10 cellular contexts compared by ENCODE assay signal in the genomic region with DNA sequence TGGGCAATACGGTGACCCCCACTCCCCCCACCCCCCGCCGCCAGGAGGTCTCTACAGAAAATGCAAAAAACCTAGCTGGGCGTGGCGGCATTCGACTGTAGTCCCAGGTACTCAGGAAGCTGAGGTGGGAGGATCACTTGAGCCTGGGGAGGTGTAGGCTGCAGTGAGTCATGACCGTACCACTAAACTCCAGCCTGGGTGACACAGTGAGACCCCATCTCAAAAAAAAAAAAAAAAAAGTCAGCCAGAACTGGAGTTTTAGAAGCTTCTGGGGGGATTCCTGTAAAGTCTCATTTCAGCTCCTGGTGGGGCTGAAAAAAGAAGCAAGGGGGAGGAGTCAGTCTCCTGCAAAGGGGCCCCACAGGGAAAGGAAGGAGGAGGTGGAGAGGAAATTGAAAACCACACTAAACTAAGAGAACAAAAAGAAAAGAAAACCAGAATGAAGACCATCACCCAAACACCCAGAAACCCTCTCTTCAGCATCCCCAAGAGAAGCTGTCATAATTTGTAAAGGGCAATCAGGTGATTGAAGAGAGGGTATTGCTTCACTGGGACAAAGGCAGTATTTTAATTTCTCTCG. TPM values are rescaled to one million over a fixed set of nuclear protein-coding genes. Genes with fewer than 3 reads are reported as not detected.
DNase-seq lines count a peak whose midpoint lies in the region; ATAC-seq and TF ChIP-seq lines count a peak whose summit lies in the region.
"Had no signal": no experiment of that assay in that cellular context is flagged by ENCODE, and none has a peak within 500 bp of the region (broad histone marks: within the 10 kb centered on the region; RNA-seq: fewer than 3 reads in every experiment).

No MANE protein-coding gene starts in this region.

- H3K4me3 ChIP-seq in endodermal cell (ENCODE audit: low read length) (no peak overlapping the region), thymus (ENCODE audit: low read length) (peak overlapping the region; percentile 69)
- H3K4me3 ChIP-seq: GM23248 had no signal

- TF ChIP-seq CTCF in endodermal cell (conservative IDR thresholded peaks at IDR 0.05), result no peak
- no peak for TF ChIP-seq CTCF in foreskin keratinocyte (conservative IDR thresholded peaks at IDR 0.05)

- POLR2A ChIA-PET in activated CD4-positive, alpha-beta T cell treated with anti-CD3 and anti-CD28 coated beads, Interleukin-2, amount 10 ng/mL, durations not matched to agents 7 days and 5 days (lab: Charles Lee), result interaction anchor here (0.6 kb wide), 1 partner anchor 31 kb away, joined by 3 read pairs; no protein-coding TSS in a partner anchor

- DNase-seq in activated CD8-positive, alpha-beta memory T cell treated with anti-CD3 and anti-CD28 coated beads for 24 hours, result peak; percentile 73
- no peak for DNase-seq in activated CD8-positive, alpha-beta memory T cell treated with anti-CD3 and anti-CD28 coated beads, Interleukin-2, amount 50 U/mL, for 48 hours
- DNase-seq in activated CD4-positive, alpha-beta T cell treated with anti-CD3 and anti-CD28 coated beads, Interleukin-2, amount 10 ng/mL, durations not matched to agents 7 days and 5 days, result peak; percentile 73
- DNase-seq in endodermal cell (peak; percentile 74), foreskin keratinocyte (no peak), NCI-H128 (lab: John Stamatoyannopoulos, UW; ENCODE audit: unreplicated experiment) (no peak)
- DNase-seq: GM23248 had no signal

- ATAC-seq in foreskin keratinocyte (no peak), HG02678 (IDR thresholded peaks at IDR 0.05; ENCODE audit: unreplicated experiment) (no peak)

- WGBS in endodermal cell (ENCODE audit: insufficient coverage in 1 of 2, insufficient read length in 1 of 2), 2 experiments, result 36 to 41% methylated on average over 5 to 8 of the region's 8 CpGs
- WGBS in thymus, result 5% methylated on average over 8 of the region's 8 CpGs

- no peaks in the 10 kb centered on the region for H3K36me3 ChIP-seq in endodermal cell (ENCODE audit: control insufficient read depth, insufficient read depth, low read length)
- no peaks in the 10 kb centered on the region for H3K36me3 ChIP-seq in thymus (ENCODE audit: control insufficient read depth, insufficient read depth)

- no peaks in the 10 kb centered on the region for H3K27me3 Mint-ChIP-seq in activated CD4-positive, alpha-beta T cell treated with anti-CD3 and anti-CD28 coated beads, Interleukin-2, amount 10 ng/mL, durations not matched to agents 7 days and 5 days
- peaks cover 32% of the 10 kb centered on the region for H3K27me3 Mint-ChIP-seq in endodermal cell (ENCODE audit: insufficient read depth)

- peaks cover 2% of the 10 kb centered on the region for H3K4me1 ChIP-seq in endodermal cell (ENCODE audit: control insufficient read depth, insufficient read depth, low read length)
- peaks cover 68% of the 10 kb centered on the region for H3K4me1 ChIP-seq in thymus (ENCODE audit: control insufficient read depth, insufficient read depth, low read length)
- no peaks in the 10 kb centered on the region for H3K4me1 ChIP-seq in foreskin keratinocyte

- peak overlapping the region; percentile 97 for H3K27ac Mint-ChIP-seq in activated CD4-positive, alpha-beta T cell treated with anti-CD3 and anti-CD28 coated beads, Interleukin-2, amount 10 ng/mL, durations not matched to agents 7 days and 5 days
- H3K27ac Mint-ChIP-seq in endodermal cell, result no peak overlapping the region

- CTCF ChIA-PET in activated CD4-positive, alpha-beta T cell treated with anti-CD3 and anti-CD28 coated beads, Interleukin-2, amount 10 ng/mL, durations not matched to agents 7 days and 5 days (lab: Charles Lee), result interaction anchor here (0.6 to 6.0 kb wide), 7 partner anchors 9 to 272 kb away, joined by 3 to 31 read pairs (median 5); no protein-coding TSS in a partner anchor

- H3K9ac ChIP-seq in endodermal cell (ENCODE audit: extremely low read depth, low read length, poor library complexity, severe bottlenecking), result no peak overlapping the region
- H3K9ac ChIP-seq: GM23248 had no signal

- no peak overlapping the region for H3K27ac ChIP-seq in endodermal cell (ENCODE audit: low read depth, low read length)
- H3K27ac ChIP-seq in thymus (ENCODE audit: low read depth), result peak overlapping the region; percentile 100
- H3K27ac ChIP-seq in foreskin keratinocyte, result no peak overlapping the region
- H3K27ac ChIP-seq: C4-2B, GM23248 had no signal

- peaks cover 37% of the 10 kb centered on the region for H3K36me3 Mint-ChIP-seq in activated CD4-positive, alpha-beta T cell treated with anti-CD3 and anti-CD28 coated beads, Interleukin-2, amount 10 ng/mL, durations not matched to agents 7 days and 5 days (ENCODE audit: low read depth)
- no peaks in the 10 kb centered on the region for H3K36me3 Mint-ChIP-seq in endodermal cell (ENCODE audit: low read depth)

- H3K27me3 ChIP-seq in endodermal cell (ENCODE audit: control insufficient read depth, insufficient read depth, low read length, poor library complexity, severe bottlenecking), result peaks cover 7% of the 10 kb centered on the region
- H3K27me3 ChIP-seq in thymus (ENCODE audit: control insufficient read depth, insufficient read depth), result no peaks in the 10 kb centered on the region
- peaks cover 36% of the 10 kb centered on the region for H3K27me3 ChIP-seq in foreskin keratinocyte

- H3K9me3 Mint-ChIP-seq in activated CD4-positive, alpha-beta T cell treated with anti-CD3 and anti-CD28 coated beads, Interleukin-2, amount 10 ng/mL, durations not matched to agents 7 days and 5 days, result no peaks in the 10 kb centered on the region
- no peaks in the 10 kb centered on the region for H3K9me3 Mint-ChIP-seq in endodermal cell

- H3K9me3 ChIP-seq in endodermal cell (ENCODE audit: control insufficient read depth, low read length), result no peaks in the 10 kb centered on the region
- no peaks in the 10 kb centered on the region for H3K9me3 ChIP-seq in thymus (ENCODE audit: control insufficient read depth)

- peaks cover 78% of the 10 kb centered on the region for H3K4me1 Mint-ChIP-seq in activated CD4-positive, alpha-beta T cell treated with anti-CD3 and anti-CD28 coated beads, Interleukin-2, amount 10 ng/mL, durations not matched to agents 7 days and 5 days
- peaks cover 18% of the 10 kb centered on the region for H3K4me1 Mint-ChIP-seq in endodermal cell

- H3K4me3 Mint-ChIP-seq in activated CD4-positive, alpha-beta T cell treated with anti-CD3 and anti-CD28 coated beads, Interleukin-2, amount 10 ng/mL, durations not matched to agents 7 days and 5 days, result peak overlapping the region; percentile 80
- H3K4me3 Mint-ChIP-seq in endodermal cell, result no peak overlapping the region

RNA-seq across cellular contexts. Expression of a gene that starts 50.4 kb away (rescaled TPM):
- 10 to 100 TPM; 26.1 to 27.4 TPM for total RNA-seq in activated CD4-positive, alpha-beta T cell treated with anti-CD3 and anti-CD28 coated beads, Interleukin-2, amount 10 ng/mL, durations not matched to agents 7 days and 5 days
- total RNA-seq in endodermal cell, result 10 to 100 TPM; 39.6 to 50.7 TPM
- polyA plus RNA-seq in endodermal cell (2013, experiment 1 of 2), result 44.8 TPM
- polyA plus RNA-seq in endodermal cell (2013, experiment 2 of 2), result 45.4 TPM
- polyA plus RNA-seq in thymus, result 14.1 TPM
- 1.5 and 1.7 TPM in 2 replicates for total RNA-seq in foreskin keratinocyte
- 0.67 and 1.4 TPM in 2 replicates for polyA plus RNA-seq in foreskin keratinocyte

Comparison
In these comparisons a context has a peak if more than half of its experiments do, and no peak if none do; other contexts are left out.
1. DNase-seq: peak in activated CD8-positive, alpha-beta memory T cell treated with anti-CD3 and anti-CD28 coated beads for 24 hours (single experiment), activated CD4-positive, alpha-beta T cell treated with anti-CD3 and anti-CD28 coated beads, Interleukin-2, amount 10 ng/mL, durations not matched to agents 7 days and 5 days (single experiment) and endodermal cell (single experiment); none in activated CD8-positive, alpha-beta memory T cell treated with anti-CD3 and anti-CD28 coated beads, Interleukin-2, amount 50 U/mL, for 48 hours (single experiment), foreskin keratinocyte (0 of 2) and NCI-H128 (single experiment).
2. RNA of a gene that starts 50.4 kb away (total RNA-seq): 39.6 to 50.7 TPM in endodermal cell and 26.1 to 27.4 TPM in activated CD4-positive, alpha-beta T cell treated with anti-CD3 and anti-CD28 coated beads, Interleukin-2, amount 10 ng/mL, durations not matched to agents 7 days and 5 days; 1.5 to 1.7 TPM in foreskin keratinocyte; every median in the first group is over 10 times any median in the second.